Comparison of ENCODE assay signal across 26 cellular contexts in genomic region chr5:115440782-115441451, GRCh38.
"Had no signal": no experiment of that assay in that cellular context is flagged by ENCODE, and none has a peak within 500 bp of the region (broad histone marks: within the 10 kb centered on the region; RNA-seq: fewer than 3 reads in every experiment).

No MANE protein-coding gene starts in this region.

- H3K27ac ChIP-seq: cardiac muscle cell, coronary artery, dorsolateral prefrontal cortex, parathyroid adenoma, psoas muscle, sigmoid colon, upper lobe of left lung, vagina had no signal

- FAIRE-seq: small intestine had no signal

- H3K4me1 ChIP-seq: parathyroid adenoma, psoas muscle, vagina had no signal

- H3K36me3 ChIP-seq: cardiac muscle cell, sigmoid colon, upper lobe of left lung, vagina had no signal

- H2AFZ ChIP-seq: parathyroid adenoma had no signal

- H3K79me2 ChIP-seq: parathyroid adenoma had no signal

- H3K9me3 ChIP-seq: vagina had no signal

- H3K4me3 Mint-ChIP-seq: activated B cell treated with CpG ODN at 0.5 μM for 24 hours; activated T-cell treated with anti-CD3 and anti-CD28 coated beads, Interleukin-2, amount 50 U/mL, for 72 hours; memory B cell; naive thymus-derived CD8-positive, alpha-beta T cell; neural crest cell; stimulated activated memory B cell treated with anti-CD40 and anti-IgM and Interleukin-4, amounts not matched to agents 10 μg/mL and 1 μg/mL and 100 μg/mL, for 72 hours; stimulated activated naive CD8-positive, alpha-beta T cell treated with anti-CD3 and anti-CD28 coated beads, Interleukin-15, amount 100 ng/mL, for 72 hours had no signal

- H3K9ac ChIP-seq: parathyroid adenoma had no signal

- H3K4me1 Mint-ChIP-seq: activated B cell treated with CpG ODN at 0.5 μM for 24 hours; memory B cell; naive thymus-derived CD8-positive, alpha-beta T cell; neural crest cell; stimulated activated memory B cell treated with anti-CD40 and anti-IgM and Interleukin-4, amounts not matched to agents 10 μg/mL and 1 μg/mL and 100 μg/mL, for 72 hours; stimulated activated naive CD8-positive, alpha-beta T cell treated with anti-CD3 and anti-CD28 coated beads, Interleukin-15, amount 100 ng/mL, for 72 hours had no signal

- H3K27ac Mint-ChIP-seq: activated B cell treated with CpG ODN at 0.5 μM for 24 hours; activated naive CD4-positive, alpha-beta T cell treated with anti-CD3 and anti-CD28 coated beads, Interleukin-2, amount 50 U/mL, for 72 hours; memory B cell; naive thymus-derived CD8-positive, alpha-beta T cell; stimulated activated memory B cell treated with anti-CD40 and anti-IgM and Interleukin-4, amounts not matched to agents 10 μg/mL and 1 μg/mL and 100 μg/mL, for 72 hours; stimulated activated naive CD8-positive, alpha-beta T cell treated with anti-CD3 and anti-CD28 coated beads, Interleukin-15, amount 100 ng/mL, for 72 hours had no signal

- DNase-seq: activated B cell treated with CpG ODN at 0.5 μM for 24 hours; activated CD4-positive, alpha-beta T cell treated with anti-CD3 and anti-CD28 coated beads, Interleukin-2, amount 50 U/mL, for 1 hour; activated naive CD4-positive, alpha-beta T cell; activated T-cell treated with anti-CD3 and anti-CD28 coated beads for 4 hours; activated T-cell treated with anti-CD3 and anti-CD28 coated beads, Interleukin-2, amount 50 U/mL, for 72 hours; dorsolateral prefrontal cortex; effector memory CD4-positive, alpha-beta T cell; hippocampal formation; midbrain; naive thymus-derived CD8-positive, alpha-beta T cell; occipital lobe; psoas muscle; sigmoid colon; small intestine; stimulated activated CD4-positive, alpha-beta T cell treated with anti-CD3 and anti-CD28 coated beads, Interleukin-4, amount 100 ng/mL, for 24 hours; stimulated activated naive CD8-positive, alpha-beta T cell treated with anti-CD3 and anti-CD28 coated beads, Interleukin-15, amount 100 ng/mL, for 72 hours; substantia nigra; upper lobe of left lung had no signal

- ATAC-seq: activated naive CD4-positive, alpha-beta T cell treated with anti-CD3 and anti-CD28 coated beads, Interleukin-2, amount 50 U/mL, for 72 hours; activated T-cell treated with anti-CD3 and anti-CD28 coated beads, Interleukin-2, amount 50 U/mL, for 72 hours; naive thymus-derived CD8-positive, alpha-beta T cell; psoas muscle; stimulated activated memory B cell treated with anti-CD40 and anti-IgM and Interleukin-4, amounts not matched to agents 10 μg/mL and 1 μg/mL and 100 μg/mL, for 72 hours; stimulated activated naive CD8-positive, alpha-beta T cell treated with anti-CD3 and anti-CD28 coated beads, Interleukin-15, amount 100 ng/mL, for 72 hours had no signal

- H3K27me3 ChIP-seq: cardiac muscle cell, dorsolateral prefrontal cortex, sigmoid colon, upper lobe of left lung, vagina had no signal

- H3K4me3 ChIP-seq: cardiac muscle cell, coronary artery, dorsolateral prefrontal cortex, psoas muscle, sigmoid colon, upper lobe of left lung, vagina had no signal
